ENCODE assay signal across 28 cellular contexts in genomic region chr1:70819231-70819630, GRCh38.
"Had no signal": no experiment of that assay in that cellular context is flagged by ENCODE, and none has a peak within 500 bp of the region (broad histone marks: within the 10 kb centered on the region; RNA-seq: fewer than 3 reads in every experiment).

No MANE protein-coding gene starts in this region.

- H3K4me1 ChIP-seq: adrenal gland, body of pancreas, breast epithelium had no signal

- H3K4me3 ChIP-seq: adrenal gland, body of pancreas, breast epithelium, MG63 had no signal

- ATAC-seq: activated naive CD4-positive, alpha-beta T cell treated with anti-CD3 and anti-CD28 coated beads, Interleukin-2, amount 50 U/mL, for 72 hours; activated T-cell treated with anti-CD3 and anti-CD28 coated beads, Interleukin-2, amount 50 U/mL, for 4 hours; body of pancreas; Panc1; WTC11 had no signal

- H3K36me3 ChIP-seq: adrenal gland, breast epithelium, MG63 had no signal

- H3K27ac ChIP-seq: adrenal gland, body of pancreas, breast epithelium had no signal

- DNase-seq: activated CD4-positive, alpha-beta memory T cell treated with anti-CD3 and anti-CD28 coated beads for 36 hours; activated CD4-positive, alpha-beta T cell treated with anti-CD3 and anti-CD28 coated beads for 4 hours; activated CD4-positive, alpha-beta T cell treated with anti-CD3 and anti-CD28 coated beads, Interleukin-2, amount 50 U/mL, for 1 hour; activated CD4-positive, CD25-positive, alpha-beta regulatory T cell treated with anti-CD3 and anti-CD28 coated beads, Interleukin-2, amount 50 U/mL, for 72 hours; activated CD8-positive, alpha-beta memory T cell treated with anti-CD3 and anti-CD28 coated beads, Interleukin-2, amount 50 U/mL, for 4 hours; activated gamma-delta T cell treated with Interleukin-2 at 50 U/mL for 16 hours; activated naive CD4-positive, alpha-beta T cell treated with anti-CD3 and anti-CD28 coated beads for 36 hours; activated T-cell treated with anti-CD3 and anti-CD28 coated beads for 4 hours; activated T-cell treated with anti-CD3 and anti-CD28 coated beads, Interleukin-2, amount 50 U/mL, for 4 hours; adrenal gland; body of pancreas; caudate nucleus; Karpas-422; KBM-7; MG63; NCI-H1048; NCI-H1105 treated with DMSO at 0.1 percent for 48 hours; NCI-H1436; NCI-H1694 treated with DMSO at 0.1 percent for 48 hours; NCI-H2029; NCI-H345; NCI-H524 treated with DMSO at 0.1 percent for 48 hours; SIG-M5 had no signal

- FAIRE-seq: TTC549 had no signal

- H3K27me3 ChIP-seq: adrenal gland, body of pancreas, breast epithelium, MG63 had no signal

- H3K9me3 ChIP-seq: adrenal gland, body of pancreas, breast epithelium, MG63 had no signal
